ENCODE assay signal across 14 cellular contexts in the genomic region with DNA sequence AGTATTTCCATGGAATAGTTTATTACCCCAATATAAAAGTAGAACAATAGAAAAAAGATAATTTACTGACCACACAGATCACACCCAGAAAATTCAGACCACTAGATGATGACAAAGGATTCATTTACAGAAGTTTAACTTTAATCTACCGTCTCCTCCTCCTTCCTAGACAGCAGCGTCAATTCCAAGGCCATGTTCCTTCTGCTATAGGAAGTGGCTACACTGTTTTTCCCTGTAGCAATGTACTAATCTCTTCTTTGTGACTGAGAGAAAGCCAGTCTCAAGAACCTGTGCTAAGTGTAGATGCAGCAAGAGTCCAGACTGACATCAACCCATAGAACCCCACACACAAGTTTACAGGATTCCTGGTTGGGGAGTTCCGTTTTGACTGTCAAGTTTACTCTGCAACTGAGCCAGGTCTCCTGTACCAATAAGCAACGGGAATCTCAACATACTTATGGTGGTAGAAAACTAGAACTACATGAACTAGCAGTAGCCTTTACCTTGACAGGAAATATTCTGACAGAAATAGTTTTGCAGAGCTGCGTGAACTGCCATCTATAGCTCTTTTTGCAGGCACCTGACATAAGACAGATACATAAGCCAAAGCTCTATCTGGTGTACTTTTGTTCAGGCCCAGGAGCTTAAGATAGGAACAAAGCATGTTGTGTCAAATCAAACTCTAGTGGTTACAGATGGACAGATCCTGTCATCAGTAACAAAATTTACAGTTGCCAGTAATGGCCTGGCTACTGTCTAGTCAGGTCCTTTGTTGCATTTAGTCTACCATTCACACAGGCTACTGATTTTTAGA. TPM values are rescaled to one million over a fixed set of nuclear protein-coding genes. Genes with fewer than 3 reads are reported as not detected.
DNase-seq lines count a peak whose midpoint lies in the region; ATAC-seq and TF ChIP-seq lines count a peak whose summit lies in the region.
"Had no signal": no experiment of that assay in that cellular context is flagged by ENCODE, and none has a peak within 500 bp of the region (broad histone marks: within the 10 kb centered on the region; RNA-seq: fewer than 3 reads in every experiment).

No MANE protein-coding gene starts in this region.

- H3K36me3 ChIP-seq in psoas muscle (ENCODE audit: insufficient read depth in 1 of 2, low read depth in 1 of 2) (no peaks in the 10 kb centered on the region), GM23338 (ENCODE audit: insufficient read depth) (no peaks in the 10 kb centered on the region)
- H3K36me3 ChIP-seq: suprapubic skin had no signal

- no peak for DNase-seq in activated naive CD8-positive, alpha-beta T cell treated with anti-CD3 and anti-CD28 coated beads, Interleukin-2, amount 50 U/mL, for 24 hours
- DNase-seq in psoas muscle (no peak), GM23338 (ENCODE audit: low spot score) (no peak)
- DNase-seq in activated CD4-positive, CD25-positive, alpha-beta regulatory T cell (lab: John Stamatoyannopoulos, UW) = no peak
- DNase-seq: DND-41; effector memory CD8-positive, alpha-beta T cell; naive thymus-derived CD8-positive, alpha-beta T cell; NCI-H526 had no signal

- H3K27me3 ChIP-seq in psoas muscle (ENCODE audit: insufficient read depth in 3 of 3, low read length in 2 of 3) = no peaks in the 10 kb centered on the region
- H3K27me3 ChIP-seq in GM23338 (ENCODE audit: insufficient read depth) = no peaks in the 10 kb centered on the region
- H3K27me3 ChIP-seq: suprapubic skin had no signal

- TF ChIP-seq CTCF in psoas muscle (IDR thresholded peaks at IDR 0.05) (no peak), GM23338 (conservative IDR thresholded peaks at IDR 0.05; ENCODE audit: low read depth in 2 of 2) (no peak)

- peak overlapping the region; percentile 4 for H3K27ac Mint-ChIP-seq in activated naive CD8-positive, alpha-beta T cell treated with anti-CD3 and anti-CD28 coated beads, Interleukin-2, amount 50 U/mL, for 24 hours
- no peak overlapping the region for H3K27ac Mint-ChIP-seq in GM23338

- intact Hi-C loops in psoas muscle (cut with DNase I) = no loop called here

- no peaks in the 10 kb centered on the region; the same call in 1 of the 2 replicates for H3F3A ChIP-seq in GM23338 (replicated peaks; ENCODE audit: low read depth)

- H3K4me1 Mint-ChIP-seq in activated naive CD8-positive, alpha-beta T cell treated with anti-CD3 and anti-CD28 coated beads, Interleukin-2, amount 50 U/mL, for 24 hours = peaks cover 54% of the 10 kb centered on the region
- H3K4me1 Mint-ChIP-seq in GM23338 = peaks cover 12% of the 10 kb centered on the region; the same call in 2 of the 3 replicates

- H3K79me2 ChIP-seq in GM23338 (replicated peaks; ENCODE audit: insufficient read depth) = peaks cover 91% of the 10 kb centered on the region

- H3K9me3 Mint-ChIP-seq in activated naive CD8-positive, alpha-beta T cell treated with anti-CD3 and anti-CD28 coated beads, Interleukin-2, amount 50 U/mL, for 24 hours = no peaks in the 10 kb centered on the region
- H3K9me3 Mint-ChIP-seq in GM23338 = no peaks in the 10 kb centered on the region
- H3K9me3 Mint-ChIP-seq: effector memory CD8-positive, alpha-beta T cell; naive thymus-derived CD8-positive, alpha-beta T cell had no signal

- H3K9me2 ChIP-seq in GM23338 (ENCODE audit: insufficient read depth) = no peaks in the 10 kb centered on the region

- H3K27me3 Mint-ChIP-seq in activated naive CD8-positive, alpha-beta T cell treated with anti-CD3 and anti-CD28 coated beads, Interleukin-2, amount 50 U/mL, for 24 hours = no peaks in the 10 kb centered on the region
- peaks cover 4% of the 10 kb centered on the region for H3K27me3 Mint-ChIP-seq in GM23338 (ENCODE audit: insufficient read depth, low read depth, poor library complexity)
- H3K27me3 Mint-ChIP-seq: effector memory CD8-positive, alpha-beta T cell; naive thymus-derived CD8-positive, alpha-beta T cell had no signal

- peak; percentile 41 for ATAC-seq in GM19025 (IDR thresholded peaks at IDR 0.05; ENCODE audit: low read depth, unreplicated experiment)
- peak; percentile 45 for ATAC-seq in HG03045 (IDR thresholded peaks at IDR 0.05; ENCODE audit: unreplicated experiment)
- no peak for ATAC-seq in activated naive CD8-positive, alpha-beta T cell treated with anti-CD3 and anti-CD28 coated beads, Interleukin-2, amount 50 U/mL, for 24 hours
- ATAC-seq in psoas muscle = peak; percentile 42 to 76 (median 68)
- ATAC-seq in HG03460 (IDR thresholded peaks at IDR 0.05; ENCODE audit: unreplicated experiment) = no peak
- ATAC-seq in GM23338 = no peak
- ATAC-seq in GM18519 (IDR thresholded peaks at IDR 0.05; ENCODE audit: low FRiP score, unreplicated experiment) = no peak
- ATAC-seq: effector memory CD8-positive, alpha-beta T cell had no signal

- no peak overlapping the region for H3K27ac ChIP-seq in psoas muscle
- H3K27ac ChIP-seq in GM23338 (ENCODE audit: low read depth) = no peak overlapping the region
- H3K27ac ChIP-seq: suprapubic skin had no signal

- H3K36me3 Mint-ChIP-seq in activated naive CD8-positive, alpha-beta T cell treated with anti-CD3 and anti-CD28 coated beads, Interleukin-2, amount 50 U/mL, for 24 hours (ENCODE audit: low read depth) = peaks cover 5% of the 10 kb centered on the region
- no peaks in the 10 kb centered on the region for H3K36me3 Mint-ChIP-seq in GM23338 (ENCODE audit: low read depth)
- H3K36me3 Mint-ChIP-seq: activated naive CD4-positive, alpha-beta T cell treated with anti-CD3 and anti-CD28 coated beads, Interleukin-2, amount 50 U/mL, for 72 hours had no signal

- H3K4me1 ChIP-seq in psoas muscle = peaks cover 48% of the 10 kb centered on the region
- peaks cover 14% of the 10 kb centered on the region for H3K4me1 ChIP-seq in GM23338 (ENCODE audit: insufficient read depth)

- no peak overlapping the region for H3K4me2 ChIP-seq in GM23338

- H2AFZ ChIP-seq in GM23338 = no peak overlapping the region

- H4K20me1 ChIP-seq in GM23338 (replicated peaks; ENCODE audit: insufficient read depth) = peaks cover under 1% of the 10 kb centered on the region

- no peaks in the 10 kb centered on the region for H3K9me3 ChIP-seq in psoas muscle
- H3K9me3 ChIP-seq: suprapubic skin had no signal

- 63 to 70% (median 64%) methylated on average over 5 of the region's 5 CpGs for WGBS in psoas muscle, 3 donors

- no peak overlapping the region for H3K4me3 Mint-ChIP-seq in activated naive CD8-positive, alpha-beta T cell treated with anti-CD3 and anti-CD28 coated beads, Interleukin-2, amount 50 U/mL, for 24 hours
- no peak overlapping the region for H3K4me3 Mint-ChIP-seq in GM23338
- H3K4me3 Mint-ChIP-seq: effector memory CD8-positive, alpha-beta T cell had no signal

- no peak overlapping the region for H3K4me3 ChIP-seq in psoas muscle
- no peak overlapping the region for H3K4me3 ChIP-seq in GM23338
- H3K4me3 ChIP-seq: suprapubic skin had no signal

TF ChIP-seq in GM23338, 12 proteins besides CTCF, POLR2A, EP300 and RAD21:
- TF ChIP-seq JUNB (IDR thresholded peaks at IDR 0.05; ENCODE audit: unreplicated experiment) = no peak
- TF ChIP-seq REST (IDR thresholded peaks at IDR 0.05; ENCODE audit: unreplicated experiment) = no peak
- TF ChIP-seq ZNF331 (CRISPR knock-in tag; IDR thresholded peaks at IDR 0.05; ENCODE audit: low read depth) = no peak
- TF ChIP-seq EZH2 (IDR thresholded peaks at IDR 0.05; ENCODE audit: low read depth, unreplicated experiment) = no peak

RNA-seq across cellular contexts. Expression of gene MRTFA, which starts 42.9 kb away (rescaled TPM):
- total RNA-seq in psoas muscle = 10 to 100 TPM; 15.7 to 24.0 (median 20.0) TPM
- polyA plus RNA-seq in psoas muscle (10 to 100 TPM; 10.1 to 14.2 (median 14.2) TPM), GM23338 (2016; fragmentation: Nextera tagmentation; extraction: Ambion mirVana) (18.1 and 19.3 TPM in 2 replicates)
- total RNA-seq in GM23338 (2014; rRNA removed; shearing (Covaris generic)) = 85.2 and 92.4 TPM in 2 replicates

Comparison
In these comparisons a context has a peak if more than half of its experiments do, and no peak if none do; other contexts are left out.
1. ATAC-seq: peak in GM19025 (single experiment), HG03045 (single experiment) and psoas muscle (4 of 4); none in activated naive CD8-positive, alpha-beta T cell treated with anti-CD3 and anti-CD28 coated beads, Interleukin-2, amount 50 U/mL, for 24 hours (single experiment), HG03460 (single experiment), GM23338 (single experiment) and GM18519 (single experiment).